ENCODE assay signal across 1 cellular context in genomic region chr20:6698723-6699122, GRCh38.
TF ChIP-seq lines count a peak whose summit lies in the region.

No MANE protein-coding gene starts in this region.

TF ChIP-seq in WTC11, 78 proteins besides CTCF, POLR2A, EP300 and RAD21:
- TF ChIP-seq ERG (CRISPR knock-in tag; IDR thresholded peaks at IDR 0.05) (no peak), NFATC4 (CRISPR knock-in tag; IDR thresholded peaks at IDR 0.05) (no peak), ESRRA (CRISPR knock-in tag; IDR thresholded peaks at IDR 0.05; ENCODE audit: borderline replicate concordance) (no peak), CDX4 (CRISPR knock-in tag; IDR thresholded peaks at IDR 0.05; ENCODE audit: borderline replicate concordance) (no peak), FOXP4 (CRISPR knock-in tag; IDR thresholded peaks at IDR 0.05) (no peak), E2F1 (CRISPR knock-in tag; IDR thresholded peaks at IDR 0.05) (no peak), ARID4B (CRISPR knock-in tag; IDR thresholded peaks at IDR 0.05; ENCODE audit: borderline replicate concordance) (no peak), USF1 (CRISPR knock-in tag; IDR thresholded peaks at IDR 0.05) (no peak), NFYB (CRISPR knock-in tag; conservative IDR thresholded peaks at IDR 0.05; ENCODE audit: low read depth) (no peak), ZMAT4 (CRISPR knock-in tag; IDR thresholded peaks at IDR 0.05) (no peak), ZNF281 (CRISPR knock-in tag; IDR thresholded peaks at IDR 0.05) (no peak), NR2C2 (CRISPR knock-in tag; IDR thresholded peaks at IDR 0.05) (no peak), HMGXB4 (CRISPR knock-in tag; IDR thresholded peaks at IDR 0.05) (no peak), NFE2L1 (CRISPR knock-in tag; IDR thresholded peaks at IDR 0.05) (no peak), ZNF219 (CRISPR knock-in tag; IDR thresholded peaks at IDR 0.05; ENCODE audit: borderline replicate concordance) (no peak), ZNF121 (CRISPR knock-in tag; IDR thresholded peaks at IDR 0.05) (no peak), MYBL2 (CRISPR knock-in tag; IDR thresholded peaks at IDR 0.05) (no peak)
